9 cellular contexts compared by ENCODE assay signal in the genomic region with DNA sequence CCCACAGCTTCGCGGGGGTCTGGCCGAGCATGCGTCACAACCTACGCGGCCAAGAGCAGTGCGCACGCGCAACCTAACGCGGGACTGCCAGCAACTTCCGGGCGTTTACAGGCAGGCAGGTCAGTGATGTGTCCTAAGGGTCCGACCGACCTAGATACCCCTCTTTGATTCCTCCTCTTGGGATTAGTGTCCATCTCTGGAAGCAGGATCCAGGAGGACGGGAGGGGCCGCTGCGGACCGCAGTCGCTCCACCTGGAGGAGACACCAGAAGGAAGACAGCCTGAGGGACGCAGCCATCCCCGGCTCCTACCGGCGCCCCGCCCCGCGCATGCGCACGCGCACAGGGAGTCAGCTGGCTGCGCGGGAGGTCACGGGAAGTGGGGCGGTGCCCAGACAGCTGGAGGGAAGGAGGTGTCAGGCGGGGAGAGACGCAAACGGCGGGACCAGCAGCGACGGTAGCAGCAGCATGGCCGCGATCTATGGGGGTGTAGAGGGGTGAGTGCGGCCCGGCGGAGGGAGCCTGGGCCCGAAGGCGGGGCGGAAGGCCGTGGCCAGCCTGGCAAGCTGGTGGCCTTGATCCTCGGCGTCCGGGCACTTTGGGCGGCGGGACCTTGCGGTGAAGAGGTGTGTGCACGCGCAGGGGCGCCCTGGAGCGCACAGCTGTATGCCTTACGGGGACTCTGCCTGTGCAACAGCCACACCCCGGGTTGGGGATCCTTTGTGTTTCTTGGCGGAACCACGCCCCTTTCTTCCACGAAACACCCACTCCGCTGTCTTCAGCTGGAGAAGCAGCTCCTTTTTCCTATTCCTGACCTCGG. TPM values are rescaled to one million over a fixed set of nuclear protein-coding genes. Genes with fewer than 3 reads are reported as not detected.
DNase-seq lines count a peak whose midpoint lies in the region; ATAC-seq, FAIRE-seq and TF ChIP-seq lines count a peak whose summit lies in the region.
"Had no signal": no experiment of that assay in that cellular context is flagged by ENCODE, and none has a peak within 500 bp of the region (broad histone marks: within the 10 kb centered on the region; RNA-seq: fewer than 3 reads in every experiment).

A gene (plus strand): TSS at position 431 of the 818 bp plus-strand sequence. CDS start 36 bp downstream, at position 467.

- peaks cover 64% of the 10 kb centered on the region for H3K4me1 ChIP-seq in keratinocyte (ENCODE audit: control insufficient read depth, extremely low read depth, insufficient read depth, low read length)

- peak in 1 of 3 experiments; percentile 4 for TF ChIP-seq CTCF in keratinocyte (optimal IDR thresholded peaks at IDR 0.05 in 1 of 3, IDR thresholded peaks at IDR 0.05 in 1 of 3, conservative IDR thresholded peaks at IDR 0.05 in 1 of 3; ENCODE audit: extremely low read depth in 1 of 3, insufficient read depth in 2 of 3, low read length in 3 of 3)

- peaks cover 4% of the 10 kb centered on the region for H3K9me1 ChIP-seq in keratinocyte (ENCODE audit: control insufficient read depth, extremely low read depth, insufficient read depth, low read length)

- H3K4me2 ChIP-seq in keratinocyte (ENCODE audit: control insufficient read depth, extremely low read depth, insufficient read depth, low read depth, low read length) = peak within 1 kb of the TSS; percentile 73

- H3K36me3 ChIP-seq in keratinocyte (ENCODE audit: control insufficient read depth in 2 of 2, extremely low read depth in 1 of 2, insufficient read depth in 2 of 2, low read length in 2 of 2) = peaks cover 2 to 6% of the 10 kb centered on the region in 2 experiments

- no peak for FAIRE-seq in keratinocyte (lab: Jason Lieb, UNC)
- FAIRE-seq: colon had no signal

- no peaks in the 10 kb centered on the region for H4K20me1 ChIP-seq in keratinocyte (ENCODE audit: control insufficient read depth, extremely low read depth, insufficient read depth, low read length)

- no peaks in the 10 kb centered on the region for H3K9me3 ChIP-seq in keratinocyte (ENCODE audit: control insufficient read depth, low read depth, low read length)

- H3K79me2 ChIP-seq in keratinocyte (ENCODE audit: control insufficient read depth, insufficient read depth, low read length) = peaks cover 13% of the 10 kb centered on the region

- H3K4me3 ChIP-seq in keratinocyte (ENCODE audit: control insufficient read depth in 2 of 3, extremely low read depth in 1 of 3, insufficient read depth in 2 of 3, low read depth in 1 of 3, low read length in 3 of 3) = peak within 1 kb of the TSS; percentile 73 to 91 (median 87)

- peak within 1 kb of the TSS; percentile 91 for H3K9ac ChIP-seq in keratinocyte (ENCODE audit: control insufficient read depth, extremely low read depth, insufficient read depth, low read length)

- dilution Hi-C loops in keratinocyte (cut with MboI; ENCODE audit: extremely low pct_ligation_motif_present, low sequenced_read_pairs) = no loop called here

- no peaks in the 10 kb centered on the region for H3K27me3 ChIP-seq in keratinocyte (ENCODE audit: control insufficient read depth, extremely low read depth, insufficient read depth, low read length)

- DNase-seq in AML-193 (lab: John Stamatoyannopoulos, UW) (peak; percentile 87 to 91), NCI-H460 (ENCODE audit: extremely low read depth, low read depth) (peak; percentile 93), cerebellar cortex (ENCODE audit: low spot score) (peak; percentile 94), keratinocyte (ENCODE audit: low read depth, low spot score) (peak; percentile 77)
- peak; percentile 97 for DNase-seq in activated CD4-positive, CD25-positive, alpha-beta regulatory T cell treated with anti-CD3 and anti-CD28 coated beads, Interleukin-2, amount 50 U/mL, for 72 hours
- peak; percentile 90 to 95 (median 94) for DNase-seq in stimulated activated CD4-positive, alpha-beta T cell treated with anti-CD3 and anti-CD28 coated beads, Interleukin-12 subunit alpha, Interleukin-12 subunit beta, amount 100 ng/mL, for 48 hours (ENCODE audit: low read depth in 2 of 3, low spot score in 1 of 3)

- peak; percentile 72 for ATAC-seq in HG03432 (IDR thresholded peaks at IDR 0.05; ENCODE audit: unreplicated experiment)

- TF ChIP-seq POLR2A in GM19193 (IDR thresholded peaks at IDR 0.05; ENCODE audit: extremely low read depth, insufficient read depth, insufficient read length) = peak; percentile 99

- peak within 1 kb of the TSS; percentile 98 for H2AFZ ChIP-seq in keratinocyte (ENCODE audit: control insufficient read depth, low read length)

- peak within 1 kb of the TSS; percentile 92 for H3K27ac ChIP-seq in keratinocyte (ENCODE audit: control insufficient read depth, insufficient read depth, low read length)

RNA-seq across cellular contexts. Expression of the gene that starts here (rescaled TPM):
- total RNA-seq in NCI-H460 (2014; rRNA removed; shearing (Covaris generic)) = 15.4 and 19.5 TPM in 2 replicates
- 24.8 and 35.0 TPM in 2 replicates for polyA plus RNA-seq in NCI-H460 (2014; cell fraction: nucleus; rRNA removed)
- polyA plus RNA-seq in keratinocyte = 61.5 to 89.1 TPM (median 82.9 TPM) in 3 replicates
- 49.2 TPM for polyA plus RNA-seq in keratinocyte (2011; ENCODE audit: low read depth)
- polyA plus RNA-seq in keratinocyte (2011; cell fraction: cytosol; rRNA removed) = 53.6 and 67.1 TPM in 2 replicates
- 108 and 124 TPM in 2 replicates for polyA plus RNA-seq in keratinocyte (2011; cell fraction: nucleus; rRNA removed)
- 79.9 and 87.6 TPM in 2 replicates for polyA plus RNA-seq in keratinocyte (2012; ENCODE audit: low replicate concordance)
- 43.8 to 47.3 TPM (median 45.6 TPM) in 3 replicates for polyA minus RNA-seq in keratinocyte
- polyA minus RNA-seq in keratinocyte (2011; cell fraction: cytosol; rRNA and poly(A)+ RNA removed) = 28.6 TPM
- polyA minus RNA-seq in keratinocyte (2011; cell fraction: nucleus; rRNA and poly(A)+ RNA removed) = 20.8 and 28.5 TPM in 2 replicates

Comparison
In these comparisons a context has a peak if more than half of its experiments do, and no peak if none do; other contexts are left out.
1. Peak in every context shown above with its lines: DNase-seq, ATAC-seq, H3K4me3 ChIP-seq and H3K27ac ChIP-seq.